In the genomic region with DNA sequence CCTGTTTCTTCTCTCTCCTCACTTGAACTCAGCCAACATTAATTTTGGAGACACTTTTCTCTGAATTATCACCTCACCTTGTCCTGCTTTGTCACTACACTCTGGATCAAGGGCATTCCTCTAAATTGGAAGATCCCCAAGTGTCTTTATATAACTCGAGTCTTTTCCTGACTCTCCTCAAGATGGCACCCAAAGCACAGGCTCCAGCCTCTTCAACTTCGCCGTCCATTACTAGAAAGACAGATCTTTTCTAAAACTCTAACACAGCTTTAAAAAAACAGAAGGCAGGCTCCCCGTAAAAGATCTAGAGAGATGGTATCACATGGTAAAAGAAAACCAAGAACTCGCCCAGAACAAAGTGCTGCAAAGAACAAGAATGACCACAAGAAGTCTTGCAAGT, we compare ENCODE assay signal across 1 cellular context. TPM values are rescaled to one million over a fixed set of nuclear protein-coding genes. Genes with fewer than 3 reads are reported as not detected.
"Had no signal": no experiment of that assay in that cellular context is flagged by ENCODE, and none has a peak within 500 bp of the region (broad histone marks: within the 10 kb centered on the region; RNA-seq: fewer than 3 reads in every experiment).

No MANE protein-coding gene starts in this region.

RNA-seq across cellular contexts. Expression of gene CTAGE6, which starts 8.2 kb away (rescaled TPM):
- total RNA-seq: colonic mucosa had no signal
